In the genomic region with DNA sequence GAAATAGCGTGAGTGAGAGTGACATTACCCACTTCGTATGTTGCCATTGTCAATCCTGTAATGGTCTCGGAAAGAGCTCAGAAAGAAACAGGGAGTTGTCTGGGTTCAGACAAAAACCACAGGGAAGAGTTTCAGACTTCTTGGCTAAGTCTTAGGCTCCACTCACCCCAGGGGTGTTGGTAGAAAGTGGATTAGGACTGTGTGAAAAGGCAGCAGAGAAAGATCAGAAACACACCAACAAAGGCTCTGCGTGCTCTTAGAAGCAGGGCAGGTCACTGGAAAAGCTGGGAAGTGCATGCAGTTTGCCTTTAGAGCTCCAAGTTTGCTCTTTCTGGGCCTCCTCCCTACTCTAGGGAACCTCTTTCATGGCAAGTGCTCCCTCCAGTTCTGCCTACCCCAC, we compare ENCODE assay signal across 17 cellular contexts.
"Had no signal": no experiment of that assay in that cellular context is flagged by ENCODE, and none has a peak within 500 bp of the region (broad histone marks: within the 10 kb centered on the region; RNA-seq: fewer than 3 reads in every experiment).

No MANE protein-coding gene starts in this region.

- H3K27me3 ChIP-seq: adrenal gland, colonic mucosa, foreskin keratinocyte, ovary, upper lobe of right lung had no signal

- H3K27me3 Mint-ChIP-seq: activated CD4-positive, alpha-beta memory T cell treated with anti-CD3 and anti-CD28 coated beads for 36 hours; activated naive CD4-positive, alpha-beta T cell treated with anti-CD3 and anti-CD28 coated beads, Interleukin-2, amount 50 U/mL, for 24 hours; memory B cell; T-cell had no signal

- H3K4me3 ChIP-seq: adrenal gland, colonic mucosa, ovary, thoracic aorta, upper lobe of right lung had no signal

- H3K27ac ChIP-seq: adrenal gland, colonic mucosa, foreskin keratinocyte, ovary, thoracic aorta, upper lobe of right lung had no signal

- H3K9me3 Mint-ChIP-seq: activated naive CD4-positive, alpha-beta T cell treated with anti-CD3 and anti-CD28 coated beads, Interleukin-2, amount 50 U/mL, for 24 hours had no signal

- H3K9me3 ChIP-seq: colonic mucosa, ovary, SK-N-SH, upper lobe of right lung had no signal

- ATAC-seq: activated T-cell treated with anti-CD3 and anti-CD28 coated beads, Interleukin-2, amount 50 U/mL, for 4 hours; foreskin keratinocyte; left lobe of liver; stimulated activated effector memory CD8-positive, alpha-beta T cell treated with anti-CD3 and anti-CD28 coated beads, Interleukin-12 subunit alpha, Interleukin-12 subunit beta, amount 100 ng/mL, for 72 hours; T-cell; upper lobe of right lung had no signal

- DNase-seq: activated CD4-positive, alpha-beta memory T cell treated with anti-CD3 and anti-CD28 coated beads for 36 hours; activated effector memory CD4-positive, alpha-beta T cell treated with anti-CD3 and anti-CD28 coated beads, Interleukin-2, amount 50 U/mL, for 16 hours; activated T-cell treated with anti-CD3 and anti-CD28 coated beads, Interleukin-2, amount 50 U/mL, for 4 hours; adrenal gland; caudate nucleus; colonic mucosa; effector CD4-positive, alpha-beta T cell; foreskin keratinocyte; ovary; SK-N-SH; T-cell; upper lobe of right lung had no signal

- H3K9ac ChIP-seq: SK-N-SH had no signal

- H3K4me1 Mint-ChIP-seq: stimulated activated effector memory CD8-positive, alpha-beta T cell treated with anti-CD3 and anti-CD28 coated beads, Interleukin-12 subunit alpha, Interleukin-12 subunit beta, amount 100 ng/mL, for 72 hours had no signal

- H3K36me3 Mint-ChIP-seq: memory B cell; stimulated activated effector memory CD8-positive, alpha-beta T cell treated with anti-CD3 and anti-CD28 coated beads, Interleukin-12 subunit alpha, Interleukin-12 subunit beta, amount 100 ng/mL, for 72 hours; T-cell had no signal

- H3K4me1 ChIP-seq: adrenal gland, colonic mucosa, upper lobe of right lung had no signal

- H3K27ac Mint-ChIP-seq: activated CD4-positive, alpha-beta memory T cell treated with anti-CD3 and anti-CD28 coated beads for 36 hours; activated naive CD4-positive, alpha-beta T cell treated with anti-CD3 and anti-CD28 coated beads, Interleukin-2, amount 50 U/mL, for 24 hours; memory B cell; stimulated activated effector memory CD8-positive, alpha-beta T cell treated with anti-CD3 and anti-CD28 coated beads, Interleukin-12 subunit alpha, Interleukin-12 subunit beta, amount 100 ng/mL, for 72 hours; T-cell had no signal

- H3K4me2 ChIP-seq: SK-N-SH had no signal

- H3K36me3 ChIP-seq: adrenal gland, colonic mucosa, ovary, thoracic aorta, upper lobe of right lung had no signal

- H3K4me3 Mint-ChIP-seq: activated CD4-positive, alpha-beta memory T cell treated with anti-CD3 and anti-CD28 coated beads for 36 hours; activated naive CD4-positive, alpha-beta T cell treated with anti-CD3 and anti-CD28 coated beads, Interleukin-2, amount 50 U/mL, for 24 hours; activated T-cell treated with anti-CD3 and anti-CD28 coated beads, Interleukin-2, amount 50 U/mL, for 4 hours; memory B cell; stimulated activated effector memory CD8-positive, alpha-beta T cell treated with anti-CD3 and anti-CD28 coated beads, Interleukin-12 subunit alpha, Interleukin-12 subunit beta, amount 100 ng/mL, for 72 hours; T-cell had no signal
